8 cellular contexts compared by ENCODE assay signal in the genomic region with DNA sequence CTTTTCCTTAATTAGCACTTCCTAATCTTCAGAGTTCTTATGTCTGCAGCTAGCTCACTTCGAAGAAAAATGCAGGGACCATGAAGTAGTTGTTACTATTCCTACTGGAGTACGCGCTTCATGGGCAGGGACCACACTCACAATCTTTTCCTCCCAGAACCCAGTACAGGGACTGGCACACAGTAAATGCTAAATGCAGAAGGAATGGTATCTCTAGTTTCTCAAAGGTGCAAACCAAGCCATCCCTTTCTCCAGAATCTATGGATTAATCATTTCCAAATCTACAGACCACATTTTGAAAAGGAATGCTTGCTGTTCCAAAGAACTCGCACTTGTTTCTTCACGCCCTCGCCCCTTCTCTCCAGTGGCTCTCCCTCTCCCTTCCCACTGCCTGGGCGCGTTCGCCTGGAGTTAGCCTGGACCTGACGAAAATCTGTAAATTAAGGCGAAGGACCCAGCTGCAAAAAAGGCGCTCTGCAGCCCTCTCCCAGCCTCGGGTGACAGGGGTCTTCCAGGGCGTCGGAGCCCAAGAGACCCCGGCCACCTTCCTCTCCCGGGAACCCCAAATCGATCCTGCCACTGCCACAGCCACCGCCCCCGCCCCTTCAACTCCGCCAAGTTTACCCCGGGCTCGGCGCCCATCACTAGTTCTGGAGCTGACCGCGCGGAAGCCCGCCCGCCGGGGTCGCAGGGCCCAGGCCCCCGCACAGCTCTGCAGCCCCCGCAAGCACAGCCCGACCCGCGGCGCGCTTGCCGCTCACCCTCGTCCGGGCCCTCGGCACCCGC. TPM values are rescaled to one million over a fixed set of nuclear protein-coding genes. Genes with fewer than 3 reads are reported as not detected.
DNase-seq lines count a peak whose midpoint lies in the region; ATAC-seq and TF ChIP-seq lines count a peak whose summit lies in the region.

No MANE protein-coding gene starts in this region.

- peak overlapping the region; percentile 92 for H3K9ac ChIP-seq in ES-I3 (ENCODE audit: low read depth, low read length)
- H3K9ac ChIP-seq in colonic mucosa (ENCODE audit: low read depth in 2 of 2, low read length in 2 of 2): peak overlapping the region; percentile 80

- H3K4me1 ChIP-seq in ES-I3 (ENCODE audit: insufficient read depth, low read length): peaks cover 23% of the 10 kb centered on the region
- H3K4me1 ChIP-seq in colonic mucosa: no peaks in the 10 kb centered on the region
- H3K4me1 ChIP-seq in mucosa of descending colon (ENCODE audit: low read depth): peaks cover 10% of the 10 kb centered on the region

- no peak for ATAC-seq in mucosa of descending colon
- no peak for ATAC-seq in GM18517 (IDR thresholded peaks at IDR 0.05; ENCODE audit: unreplicated experiment)
- ATAC-seq in GM19455 (IDR thresholded peaks at IDR 0.05; ENCODE audit: unreplicated experiment): no peak

- TF ChIP-seq CTCF in colonic mucosa (IDR thresholded peaks at IDR 0.05) (no peak), mucosa of descending colon (IDR thresholded peaks at IDR 0.05) (no peak)

- no peaks in the 10 kb centered on the region for H3K9me3 ChIP-seq in ES-I3 (ENCODE audit: control insufficient read depth, insufficient read depth, low read length)
- no peaks in the 10 kb centered on the region for H3K9me3 ChIP-seq in colonic mucosa
- H3K9me3 ChIP-seq in mucosa of descending colon: no peaks in the 10 kb centered on the region

- intact Hi-C loops in colonic mucosa (cut with DNase I) (loop anchor here (5.0 kb wide), 1 partner anchor 40 kb away; no protein-coding TSS in a partner anchor), mucosa of descending colon (cut with DNase I, micrococcal nuclease) (no loop called here)

- H3K36me3 ChIP-seq in ES-I3 (ENCODE audit: insufficient read depth, low read length) (peaks cover 4% of the 10 kb centered on the region; the same call in 1 of the 2 replicates), colonic mucosa (no peaks in the 10 kb centered on the region), mucosa of descending colon (ENCODE audit: low read depth) (no peaks in the 10 kb centered on the region)

- DNase-seq in NCI-H2227 treated with DMSO at 0.1 percent for 48 hours (lab: John Stamatoyannopoulos, UW): peak; percentile 25
- peak; percentile 54 for DNase-seq in colonic mucosa
- DNase-seq in mucosa of descending colon: no peak
- DNase-seq in stimulated activated naive CD4-positive, alpha-beta T cell treated with Interleukin-2 at 50 U/mL for 16 hours (lab: John Stamatoyannopoulos, UW): no peak
- no peak for DNase-seq in NK-92 (lab: John Stamatoyannopoulos, UW; ENCODE audit: unreplicated experiment)

- H3K27ac ChIP-seq in colonic mucosa: peak overlapping the region; percentile 93

- H3K4me3 ChIP-seq in colonic mucosa (peak overlapping the region; percentile 90), mucosa of descending colon (peak overlapping the region; percentile 91)

- no peaks in the 10 kb centered on the region for H3K27me3 ChIP-seq in colonic mucosa

RNA-seq across cellular contexts. Expression of gene PDIA4, which starts 0.6 kb away (rescaled TPM):
- total RNA-seq in colonic mucosa: 100 to 1,000 TPM; 218 to 485 TPM
- 100 to 1,000 TPM in 2 of 3 donors, 10 to 100 TPM in 1; 78.4 to 211 (median 109) TPM for total RNA-seq in mucosa of descending colon

Comparison
In these comparisons a context has a peak if more than half of its experiments do, and no peak if none do; other contexts are left out.
1. DNase-seq: peak in NCI-H2227 treated with DMSO at 0.1 percent for 48 hours (single experiment) and colonic mucosa (single experiment); none in mucosa of descending colon (0 of 3), stimulated activated naive CD4-positive, alpha-beta T cell treated with Interleukin-2 at 50 U/mL for 16 hours (single experiment) and NK-92 (single experiment).